ENCODE assay signal across 8 cellular contexts in genomic region chr14:100067971-100068959, GRCh38. TPM values are rescaled to one million over a fixed set of nuclear protein-coding genes. Genes with fewer than 3 reads are reported as not detected.
A peak's percentile ranks its signal among the peaks of the same experiment; 100 is the strongest.
DNase-seq lines count a peak whose midpoint lies in the region; ATAC-seq and TF ChIP-seq lines count a peak whose summit lies in the region.

No MANE protein-coding gene starts in this region.

- no peaks in the 10 kb centered on the region for H3K9me3 ChIP-seq in HEK293 (ENCODE audit: control insufficient read depth, insufficient read depth, low read depth, low read length)
- H3K9me3 ChIP-seq in gastroesophageal sphincter = no peaks in the 10 kb centered on the region
- H3K9me3 ChIP-seq in spleen = no peaks in the 10 kb centered on the region

- TF ChIP-seq POLR2A in gastroesophageal sphincter (IDR thresholded peaks at IDR 0.05) (no peak), spleen (IDR thresholded peaks at IDR 0.05) (no peak)

- no peaks in the 10 kb centered on the region for H3K27me3 Mint-ChIP-seq in mesothelial cell of epicardium (ENCODE audit: low read depth)

- no peak overlapping the region for H3K4me3 ChIP-seq in HEK293 (ENCODE audit: low read depth, low read length)
- H3K4me3 ChIP-seq in gastroesophageal sphincter = no peak overlapping the region
- H3K4me3 ChIP-seq in spleen = peak overlapping the region; percentile 16 to 74 (median 46)

- POLR2A ChIA-PET in HEK293 (lab: Yijun Ruan, JAX) = no interaction called here

- no peaks in the 10 kb centered on the region for H3K36me3 ChIP-seq in HEK293 (ENCODE audit: control insufficient read depth in 2 of 2, insufficient read depth in 1 of 2, low read length in 2 of 2)
- H3K36me3 ChIP-seq in gastroesophageal sphincter = no peaks in the 10 kb centered on the region
- H3K36me3 ChIP-seq in spleen = peaks cover 0 to 11% (median 0%) of the 10 kb centered on the region in 6 donors

- no peak overlapping the region for H3K4me3 Mint-ChIP-seq in mesothelial cell of epicardium

- peak; percentile 29 for ATAC-seq in gastroesophageal sphincter

- no peak overlapping the region for H3K27ac ChIP-seq in HEK293 (ENCODE audit: extremely low read depth, low read depth, low read length)
- H3K27ac ChIP-seq in gastroesophageal sphincter = peak overlapping the region in 3 of 4 donors; percentile 4 to 32 (median 25)
- H3K27ac ChIP-seq in spleen = peak overlapping the region; percentile 75 to 93 (median 90)

- H3K9me3 Mint-ChIP-seq in mesothelial cell of epicardium = no peaks in the 10 kb centered on the region

- TF ChIP-seq CTCF in HEK293 (tag by site-specific recombination; IDR thresholded peaks at IDR 0.05) (no peak), gastroesophageal sphincter (IDR thresholded peaks at IDR 0.05) (no peak), spleen (IDR thresholded peaks at IDR 0.05 in 8 of 11, conservative IDR thresholded peaks at IDR 0.05 in 3 of 11) (no peak), mesothelial cell of epicardium (IDR thresholded peaks at IDR 0.05; ENCODE audit: unreplicated experiment) (no peak)

- no peaks in the 10 kb centered on the region for H3K36me3 Mint-ChIP-seq in mesothelial cell of epicardium

- DNase-seq in GDM1 (lab: John Stamatoyannopoulos, UW) (peak; percentile 86), NCI-H226 (peak; percentile 49), activated T-cell treated with anti-CD3 and anti-CD28 coated beads for 1 hour (ENCODE audit: low read depth) (peak; percentile 69), spleen (peak; percentile 91), NCI-H146 (lab: John Stamatoyannopoulos, UW) (no peak), mesothelial cell of epicardium (ENCODE audit: low spot score in 2 of 2, unreplicated experiment in 2 of 2) (no peak)

- H3K4me1 ChIP-seq in HEK293 (ENCODE audit: control insufficient read depth, insufficient read depth, low read length) (peaks cover 9% of the 10 kb centered on the region), gastroesophageal sphincter (no peaks in the 10 kb centered on the region), spleen (peaks cover 53 to 100% (median 85%) of the 10 kb centered on the region in 6 donors)

- intact Hi-C loops in spleen (cut with DNase I; ENCODE audit: low total_unique reads) = no loop called here

- TF ChIP-seq EP300 in gastroesophageal sphincter (IDR thresholded peaks at IDR 0.05) = no peak

- H3K4me1 Mint-ChIP-seq in mesothelial cell of epicardium = peaks cover 21% of the 10 kb centered on the region

- H3K27me3 ChIP-seq in gastroesophageal sphincter (no peaks in the 10 kb centered on the region), spleen (replicated peaks in 1 of 7) (no peaks in the 10 kb centered on the region)

- H3K27ac Mint-ChIP-seq in mesothelial cell of epicardium = no peak overlapping the region

- CTCF ChIA-PET in HEK293 (lab: Yijun Ruan, JAX) = interaction anchor here (1.3 to 1.5 kb wide), 3 partner anchors 10 to 86 kb away, joined by 3 to 6 read pairs (median 3); no protein-coding TSS in a partner anchor

- WGBS in gastroesophageal sphincter (ENCODE audit: low coverage in 1 of 2), 2 donors = 82 to 98% methylated on average over 9 to 15 of the region's 18 CpGs
- WGBS in spleen, 5 donors = 25 to 40% (median 30%) methylated on average over 18 of the region's 18 CpGs

TF ChIP-seq in HEK293, 187 proteins besides CTCF, POLR2A, EP300 and RAD21:
- no peak for TF ChIP-seq KLF7 (tag by site-specific recombination; IDR thresholded peaks at IDR 0.05; ENCODE audit: borderline replicate concordance)
- no peak for TF ChIP-seq ZBTB8A (tag by site-specific recombination; IDR thresholded peaks at IDR 0.05)
- TF ChIP-seq ZNF626 (tag by site-specific recombination; IDR thresholded peaks at IDR 0.05) = no peak
- peak; percentile 98 for TF ChIP-seq ZFHX2 (tag by site-specific recombination; conservative IDR thresholded peaks at IDR 0.05)
- TF ChIP-seq ZNF398 (tag by site-specific recombination; IDR thresholded peaks at IDR 0.05) = no peak
- peak; percentile 96 for TF ChIP-seq EGR2 (tag by site-specific recombination; IDR thresholded peaks at IDR 0.05; ENCODE audit: low read depth)
- TF ChIP-seq ZNF202 (tag by site-specific recombination; IDR thresholded peaks at IDR 0.05; ENCODE audit: borderline replicate concordance) = no peak
- TF ChIP-seq ZXDB (tag by site-specific recombination; IDR thresholded peaks at IDR 0.05) = no peak
- no peak for TF ChIP-seq ZNF2 (tag by site-specific recombination; IDR thresholded peaks at IDR 0.05)
- peak; percentile 80 for TF ChIP-seq KLF1 (tag by site-specific recombination; IDR thresholded peaks at IDR 0.05)
- TF ChIP-seq SP3 (tag by site-specific recombination; IDR thresholded peaks at IDR 0.05) = no peak

RNA-seq across cellular contexts. Expression of gene EVL, which starts 3.0 kb away (rescaled TPM):
- total RNA-seq in gastroesophageal sphincter (10 to 100 TPM; 36.1 to 42.6 (median 38.5) TPM), spleen (100 to 1,000 TPM; 244 to 336 (median 283) TPM), mesothelial cell of epicardium (244 to 250 TPM (median 244 TPM) in 3 replicates)
- polyA plus RNA-seq in spleen = 100 to 1,000 TPM; 169 to 184 (median 183) TPM

Comparison
In these comparisons a context has a peak if more than half of its experiments do, and no peak if none do; other contexts are left out.
1. DNase-seq: peak in GDM1 (single experiment), NCI-H226 (single experiment), activated T-cell treated with anti-CD3 and anti-CD28 coated beads for 1 hour (single experiment) and spleen (single experiment); none in NCI-H146 (single experiment) and mesothelial cell of epicardium (0 of 2).
2. H3K4me3 ChIP-seq: peak in spleen (8 of 8); none in HEK293 (single experiment) and gastroesophageal sphincter (0 of 2).